In the genomic region with DNA sequence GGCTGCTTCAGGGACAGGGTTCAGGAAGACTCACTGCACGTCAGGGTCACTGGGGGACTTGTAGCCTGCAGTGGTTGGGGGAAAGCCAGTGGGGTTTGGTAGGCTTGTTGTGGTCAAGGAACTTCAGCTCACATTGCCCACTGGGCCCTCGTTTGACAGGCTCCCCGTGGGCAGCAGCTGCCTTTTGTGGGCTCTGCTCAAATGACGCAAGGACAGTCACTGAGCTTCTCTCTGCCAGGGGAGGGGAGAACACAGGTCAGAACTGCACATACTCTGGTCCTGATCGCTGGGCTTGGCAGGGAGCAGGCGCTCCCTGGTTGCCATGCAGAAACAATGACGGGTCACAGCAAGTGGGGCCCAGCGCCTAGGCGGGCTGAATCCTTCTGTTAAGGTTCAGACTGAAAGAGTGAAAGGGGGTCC, we compare ENCODE assay signal across 12 cellular contexts. TPM values are rescaled to one million over a fixed set of nuclear protein-coding genes. Genes with fewer than 3 reads are reported as not detected.
A peak's percentile ranks its signal among the peaks of the same experiment; 100 is the strongest.
DNase-seq lines count a peak whose midpoint lies in the region; ATAC-seq and TF ChIP-seq lines count a peak whose summit lies in the region.
"Had no signal": no experiment of that assay in that cellular context is flagged by ENCODE, and none has a peak within 500 bp of the region (broad histone marks: within the 10 kb centered on the region; RNA-seq: fewer than 3 reads in every experiment).

No MANE protein-coding gene starts in this region.

- H3K27me3 ChIP-seq in Peyer's patch (no peaks in the 10 kb centered on the region), sigmoid colon (no peaks in the 10 kb centered on the region), BE2C (no peaks in the 10 kb centered on the region), right cardiac atrium (ENCODE audit: control insufficient read depth, insufficient read depth) (no peaks in the 10 kb centered on the region)

- TF ChIP-seq POLR2A in Peyer's patch (IDR thresholded peaks at IDR 0.05) (no peak), sigmoid colon (IDR thresholded peaks at IDR 0.05) (no peak)

- 86 to 88% methylated on average over 9 of the region's 9 CpGs for WGBS in sigmoid colon, 2 donors
- 91% methylated on average over 9 of the region's 9 CpGs for WGBS in right cardiac atrium

- H3K4me3 ChIP-seq in Peyer's patch (no peak overlapping the region), sigmoid colon (no peak overlapping the region), BE2C (ENCODE audit: low read depth, low read length) (no peak overlapping the region), right cardiac atrium (ENCODE audit: low read length) (no peak overlapping the region)
- H3K4me3 ChIP-seq: HAP-1 had no signal

- ATAC-seq in HG02678 (IDR thresholded peaks at IDR 0.05; ENCODE audit: unreplicated experiment): no peak
- ATAC-seq in right cardiac atrium: no peak

- peak in 2 of 3 donors; percentile 25 to 34 for DNase-seq in Peyer's patch
- peak; percentile 59 for DNase-seq in chondrocyte (ENCODE audit: low spot score)
- no peak for DNase-seq in neural crest cell (ENCODE audit: low read depth, low spot score)
- peak; percentile 52 for DNase-seq in sigmoid colon
- DNase-seq in BE2C: no peak
- DNase-seq in right cardiac atrium: no peak
- DNase-seq: CD4-positive, alpha-beta memory T cell; DMS79 had no signal

- H3K9me3 ChIP-seq in Peyer's patch (no peaks in the 10 kb centered on the region), sigmoid colon (no peaks in the 10 kb centered on the region), BE2C (no peaks in the 10 kb centered on the region), right cardiac atrium (ENCODE audit: control insufficient read depth, low read length) (no peaks in the 10 kb centered on the region)
- H3K9me3 ChIP-seq: HAP-1 had no signal

- no peak overlapping the region for H3K27ac Mint-ChIP-seq in chondrocyte (ENCODE audit: unreplicated experiment)
- peak overlapping the region; percentile 80 for H3K27ac Mint-ChIP-seq in neural crest cell (ENCODE audit: unreplicated experiment)
- H3K27ac Mint-ChIP-seq: B cell; CD4-positive, alpha-beta memory T cell had no signal

- TF ChIP-seq CTCF in Peyer's patch (IDR thresholded peaks at IDR 0.05): no peak
- no peak for TF ChIP-seq CTCF in chondrocyte (IDR thresholded peaks at IDR 0.05)
- TF ChIP-seq CTCF in neural crest cell (conservative IDR thresholded peaks at IDR 0.05): no peak
- TF ChIP-seq CTCF in sigmoid colon (IDR thresholded peaks at IDR 0.05): no peak
- no peak for TF ChIP-seq CTCF in BE2C (IDR thresholded peaks at IDR 0.05; ENCODE audit: low read depth, low read length)

- TF ChIP-seq EP300 in sigmoid colon (IDR thresholded peaks at IDR 0.05): no peak

- H3K4me1 ChIP-seq in Peyer's patch (no peaks in the 10 kb centered on the region), sigmoid colon (peaks cover 0 to 9% (median 3%) of the 10 kb centered on the region in 4 donors), BE2C (no peaks in the 10 kb centered on the region), right cardiac atrium (ENCODE audit: control insufficient read depth, insufficient read depth, low read length) (no peaks in the 10 kb centered on the region)
- H3K4me1 ChIP-seq: HAP-1 had no signal

- H3K27me3 Mint-ChIP-seq in chondrocyte (ENCODE audit: low read depth): peaks cover 11% of the 10 kb centered on the region
- no peaks in the 10 kb centered on the region for H3K27me3 Mint-ChIP-seq in neural crest cell (ENCODE audit: low read depth)
- H3K27me3 Mint-ChIP-seq: B cell had no signal

- no peaks in the 10 kb centered on the region for H3K4me1 Mint-ChIP-seq in chondrocyte (ENCODE audit: low read depth)
- H3K4me1 Mint-ChIP-seq in neural crest cell: peaks cover 12% of the 10 kb centered on the region
- H3K4me1 Mint-ChIP-seq: B cell; CD4-positive, alpha-beta memory T cell had no signal

- no peak overlapping the region for H3K4me3 Mint-ChIP-seq in chondrocyte (ENCODE audit: unreplicated experiment)
- H3K4me3 Mint-ChIP-seq in neural crest cell: no peak overlapping the region
- H3K4me3 Mint-ChIP-seq: B cell had no signal

- no peaks in the 10 kb centered on the region for H3K36me3 ChIP-seq in Peyer's patch
- no peaks in the 10 kb centered on the region for H3K36me3 ChIP-seq in sigmoid colon
- no peaks in the 10 kb centered on the region for H3K36me3 ChIP-seq in BE2C
- H3K36me3 ChIP-seq: HAP-1 had no signal

- H3K36me3 Mint-ChIP-seq in chondrocyte (ENCODE audit: low read depth) (peaks cover 8% of the 10 kb centered on the region), neural crest cell (ENCODE audit: low read depth) (peaks cover 10% of the 10 kb centered on the region)
- H3K36me3 Mint-ChIP-seq: CD4-positive, alpha-beta memory T cell had no signal

- intact Hi-C loops in sigmoid colon (cut with DNase I) (no loop called here), right cardiac atrium (cut with DNase I) (loop anchor here in 1 of 4 donors (10.0 kb wide), 1 partner anchor 105 kb away; no protein-coding TSS in a partner anchor)

- no peak overlapping the region for H3K27ac ChIP-seq in Peyer's patch
- no peak overlapping the region for H3K27ac ChIP-seq in sigmoid colon
- no peak overlapping the region for H3K27ac ChIP-seq in right cardiac atrium (ENCODE audit: low read length)
- H3K27ac ChIP-seq: C4-2B had no signal

- H3K9me3 Mint-ChIP-seq in chondrocyte (ENCODE audit: low read depth) (no peaks in the 10 kb centered on the region), neural crest cell (peaks cover 18% of the 10 kb centered on the region)

RNA-seq across cellular contexts. Expression of gene FAM174B, which starts 45.5 kb away (rescaled TPM):
- total RNA-seq in Peyer's patch (10 to 100 TPM in 2 of 4 donors, 1 to 10 TPM in 2; 9.0 to 14.0 (median 11.4) TPM), chondrocyte (11.0 to 24.0 TPM (median 21.9 TPM) in 3 replicates), neural crest cell (10.6 and 12.1 TPM in 2 replicates), sigmoid colon (10 to 100 TPM in 1 of 4 donors, 1 to 10 TPM in 3; 5.3 to 38.9 (median 6.1) TPM), right cardiac atrium (10 to 100 TPM in 2 of 4 donors, 1 to 10 TPM in 2; 6.7 to 13.2 (median 10.3) TPM)
- polyA plus RNA-seq in sigmoid colon (10 to 100 TPM in 1 of 3 donors, 1 to 10 TPM in 2; 8.1 to 19.8 (median 9.5) TPM), right cardiac atrium (7.3 TPM)
- 4.3 TPM for polyA plus RNA-seq in BE2C (2012; ENCODE audit: insufficient read depth, insufficient read length, low read depth)

Comparison
In these comparisons a context has a peak if more than half of its experiments do, and no peak if none do; other contexts are left out.
1. DNase-seq: peak in Peyer's patch (2 of 3), chondrocyte (single experiment) and sigmoid colon (single experiment); none in neural crest cell (single experiment), BE2C (single experiment) and right cardiac atrium (0 of 3).